8 cellular contexts compared by ENCODE assay signal in genomic region chr17:76672270-76672851, GRCh38. TPM values are rescaled to one million over a fixed set of nuclear protein-coding genes. Genes with fewer than 3 reads are reported as not detected.
DNase-seq lines count a peak whose midpoint lies in the region; ATAC-seq, FAIRE-seq and TF ChIP-seq lines count a peak whose summit lies in the region.

No MANE protein-coding gene starts in this region.

- 39 to 50% methylated on average over 13 of the region's 13 CpGs for WGBS in lung, 2 donors

- no peak for FAIRE-seq in urothelium cell line (lab: Jason Lieb, UNC)

- peaks cover 16% of the 10 kb centered on the region for H3K4me1 ChIP-seq in A673 (ENCODE audit: insufficient read depth, low read length, poor library complexity, severe bottlenecking)
- H3K4me1 ChIP-seq in HUES48 (ENCODE audit: control insufficient read depth, insufficient read depth, low read length): peaks cover 15% of the 10 kb centered on the region
- peaks cover 0 to 8% of the 10 kb centered on the region in 2 donors for H3K4me1 ChIP-seq in lung (ENCODE audit: control insufficient read depth in 2 of 2, insufficient read depth in 2 of 2, low read length in 2 of 2)

- ATAC-seq in lung (ENCODE audit: insufficient read depth, low FRiP score) (no peak), GM21529 (IDR thresholded peaks at IDR 0.05; ENCODE audit: unreplicated experiment) (no peak)

- in situ Hi-C loops in astrocyte of the cerebellum (cut with HindIII; ENCODE audit: low sequenced_read_pairs): no loop called here

- no peaks in the 10 kb centered on the region for H3K9me3 ChIP-seq in A673 (ENCODE audit: low read depth, low read length, poor library complexity, severe bottlenecking)
- H3K9me3 ChIP-seq in HUES48 (ENCODE audit: control insufficient read depth, insufficient read depth, low read length): no peaks in the 10 kb centered on the region
- no peaks in the 10 kb centered on the region for H3K9me3 ChIP-seq in lung (ENCODE audit: control insufficient read depth in 2 of 2, insufficient read depth in 1 of 2, low read length in 1 of 2)

- H3K4me3 ChIP-seq in A673 (ENCODE audit: low read depth, low read length, poor library complexity, severe bottlenecking) (peak overlapping the region; percentile 66), HUES48 (ENCODE audit: low read depth, low read length) (peak overlapping the region; percentile 85), astrocyte of the cerebellum (ENCODE audit: low read depth, low read length) (peak overlapping the region; percentile 59), lung (peak overlapping the region; percentile 12)

- H3K36me3 ChIP-seq in A673 (ENCODE audit: insufficient read depth, low read length, poor library complexity, severe bottlenecking) (no peaks in the 10 kb centered on the region), HUES48 (ENCODE audit: control insufficient read depth, insufficient read depth, low read length) (no peaks in the 10 kb centered on the region), lung (ENCODE audit: control insufficient read depth in 2 of 2, insufficient read depth in 2 of 2, low read length in 2 of 2) (no peaks in the 10 kb centered on the region)

- peak overlapping the region; percentile 72 for H3K27ac ChIP-seq in A673 (ENCODE audit: low read depth, low read length, poor library complexity, severe bottlenecking)
- peak overlapping the region; percentile 86 for H3K27ac ChIP-seq in HUES48 (ENCODE audit: low read depth, low read length)
- H3K27ac ChIP-seq in lung (ENCODE audit: low read depth in 1 of 2, low read length in 1 of 2): peak overlapping the region; percentile 68 to 83

- H3K27me3 ChIP-seq in A673 (replicated peaks; ENCODE audit: insufficient read depth, low read depth, low read length, poor library complexity) (no peaks in the 10 kb centered on the region), HUES48 (ENCODE audit: control insufficient read depth, insufficient read depth, low read length) (no peaks in the 10 kb centered on the region), lung (ENCODE audit: control insufficient read depth, insufficient read depth) (no peaks in the 10 kb centered on the region)

- peak overlapping the region; percentile 67 for H3K9ac ChIP-seq in HUES48 (ENCODE audit: low read depth, low read length)

- no peak for DNase-seq in A673 (ENCODE audit: low spot score)
- DNase-seq in astrocyte of the cerebellum (ENCODE audit: low read depth): no peak
- DNase-seq in lung (ENCODE audit: low spot score): no peak
- DNase-seq in urothelium cell line (ENCODE audit: low spot score): peak; percentile 33
- no peak for DNase-seq in NCI-H774 (lab: John Stamatoyannopoulos, UW)
- no peak for DNase-seq in activated CD4-positive, CD25-positive, alpha-beta regulatory T cell (lab: John Stamatoyannopoulos, UW)

- no peak for TF ChIP-seq CTCF in A673 (conservative IDR thresholded peaks at IDR 0.05; ENCODE audit: low read depth, low read length)
- no peak for TF ChIP-seq CTCF in astrocyte of the cerebellum (IDR thresholded peaks at IDR 0.05; ENCODE audit: low read depth, low read length, missing control alignments)
- TF ChIP-seq CTCF in lung (IDR thresholded peaks at IDR 0.05; ENCODE audit: control extremely low read depth, extremely low read depth): no peak

- intact Hi-C loops in A673 (cut with micrococcal nuclease; ENCODE audit: unreplicated experiment): loop anchor here (5.0 kb wide), 1 partner anchor 115 kb away; no protein-coding TSS in a partner anchor

- CTCF ChIA-PET in A673 (lab: Charles Lee): interaction anchor here (1.6 kb wide), 1 partner anchor 9 kb away, joined by 6 read pairs; no protein-coding TSS in a partner anchor

- TSS peak; percentile 97 for BruUV-seq in A673 (replicated peaks; lab: Mats Ljungman, UMichigan)

- POLR2A ChIA-PET in A673 (lab: Charles Lee; ENCODE audit: low non-redundant PET): interaction anchor here (0.7 kb wide), 1 partner anchor 29 kb away, joined by 3 read pairs; no protein-coding TSS in a partner anchor

RNA-seq across cellular contexts. Expression of gene ST6GALNAC1, which starts 28.8 kb away (rescaled TPM):
- total RNA-seq in A673 (2021) (not detected in 2 replicates), lung (10 to 100 TPM; 22.5 to 24.9 TPM)
- 10 to 100 TPM; 13.9 to 19.3 TPM for polyA plus RNA-seq in lung

RNA-seq across cellular contexts. Expression of gene MXRA7, which starts 38.4 kb away (rescaled TPM):
- total RNA-seq in A673 (2021) (61.5 and 62.8 TPM in 2 replicates), lung (100 to 1,000 TPM; 101 to 127 TPM)
- 10 to 100 TPM; 60.9 to 65.4 TPM for polyA plus RNA-seq in lung

RNA-seq across cellular contexts. Expression of gene JMJD6, which starts 54.0 kb away (rescaled TPM):
- 66.9 and 77.6 TPM in 2 replicates for total RNA-seq in A673 (2021)
- total RNA-seq in lung: 10 to 100 TPM; 25.6 to 34.3 TPM
- polyA plus RNA-seq in lung: 10 to 100 TPM; 23.8 to 52.9 TPM

RNA-seq across cellular contexts. Expression of gene METTL23, which starts 54.3 kb away (rescaled TPM):
- 42.4 and 46.0 TPM in 2 replicates for total RNA-seq in A673 (2021)
- total RNA-seq in lung: 10 to 100 TPM; 23.1 to 34.5 TPM
- polyA plus RNA-seq in lung: 10 to 100 TPM; 37.7 to 43.1 TPM

Comparison
In these comparisons a context has a peak if more than half of its experiments do, and no peak if none do; other contexts are left out.
1. H3K4me3 ChIP-seq: peak in every context shown above with its lines; median percentile 85 in HUES48; 66 in A673; 59 in astrocyte of the cerebellum; 12 in lung.
2. RNA of gene ST6GALNAC1, which starts 28.8 kb away (total RNA-seq): 22.5 to 24.9 TPM in lung; not detected in A673; every median in the first group is over 10 times any median in the second.
3. Peak in every context shown above with its lines, with median percentiles within 50 percentile points of each other: H3K27ac ChIP-seq.